1 cellular context compared by ENCODE assay signal in the genomic region with DNA sequence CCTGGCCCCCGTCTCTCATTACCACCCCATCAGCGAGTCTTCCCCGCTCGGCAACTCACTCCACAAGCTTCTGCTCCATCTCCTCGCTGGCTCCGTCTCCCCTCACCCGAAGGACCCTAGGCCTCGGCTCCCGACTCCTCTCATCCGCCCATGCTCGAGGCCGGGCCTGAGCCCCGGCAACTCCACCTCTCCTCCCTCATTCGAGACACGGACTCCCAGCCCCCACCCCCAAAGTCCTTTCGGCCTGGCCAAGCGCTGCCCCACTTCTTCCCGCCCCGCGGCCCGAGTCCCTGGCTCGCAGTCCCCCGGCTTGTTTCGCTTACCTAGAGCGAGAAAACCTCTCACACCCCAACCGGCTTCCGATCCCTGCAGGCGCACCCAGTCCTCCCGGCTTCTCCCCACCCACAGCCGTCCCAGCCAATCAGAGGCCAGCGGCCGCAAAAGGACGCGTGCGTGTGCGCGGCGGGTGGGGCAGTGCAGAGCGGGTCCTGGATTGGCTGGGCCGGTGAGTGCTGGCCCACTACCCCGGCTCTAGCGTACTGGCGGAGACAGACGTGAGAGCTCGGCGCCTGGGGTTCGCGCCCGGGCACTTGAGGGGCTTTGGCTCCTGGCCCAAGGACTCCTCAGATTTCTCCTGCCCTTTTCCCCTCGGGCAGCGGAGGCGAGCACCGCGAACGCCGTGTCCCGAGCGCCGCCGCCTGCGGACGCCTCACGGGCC.
A peak's percentile ranks its signal among the peaks of the same experiment; 100 is the strongest.
TF ChIP-seq lines count a peak whose summit lies in the region.

Gene HIGD1A, minus strand, starts transcription at position 378 of the 718 bp plus-strand sequence. CDS start 10,237 bp downstream, outside the sequence.

TF ChIP-seq in HepG2, 621 proteins besides CTCF, POLR2A, EP300 and RAD21 (continued from another document and continues in another):
- TF ChIP-seq ZNF652 (CRISPR knock-in tag; IDR thresholded peaks at IDR 0.05; ENCODE audit: borderline replicate concordance, low read depth) (no peak), TGIF2 (CRISPR knock-in tag; IDR thresholded peaks at IDR 0.05) (no peak; the same call in 1 of the 2 replicates), ARNT (IDR thresholded peaks at IDR 0.05) (no peak), TCF7L2 (IDR thresholded peaks at IDR 0.05; ENCODE audit: low read depth, low read length) (no peak), NBN (conservative IDR thresholded peaks at IDR 0.05) (no peak), SRSF4 (IDR thresholded peaks at IDR 0.05; ENCODE audit: low read depth, low read length, poor library complexity, severe bottlenecking) (no peak), ZNF691 (CRISPR knock-in tag; IDR thresholded peaks at IDR 0.05; ENCODE audit: borderline replicate concordance, low read depth) (0 out of 2 replicates have a peak, but pooled peaks have one; percentile 17), ZNF501 (CRISPR knock-in tag; IDR thresholded peaks at IDR 0.05) (peak; percentile 67), CHD4 (IDR thresholded peaks at IDR 0.05; ENCODE audit: borderline replicate concordance, low read length) (no peak), MXD4 (CRISPR knock-in tag; IDR thresholded peaks at IDR 0.05) (no peak), ZSCAN21 (CRISPR knock-in tag; IDR thresholded peaks at IDR 0.05; ENCODE audit: borderline replicate concordance) (peak; percentile 77), MATR3 (CRISPR knock-in tag; IDR thresholded peaks at IDR 0.05) (no peak), FOXO1 (CRISPR knock-in tag; IDR thresholded peaks at IDR 0.05) (no peak), PBX2 (CRISPR knock-in tag; IDR thresholded peaks at IDR 0.05) (no peak), SMARCE1 (IDR thresholded peaks at IDR 0.05; ENCODE audit: borderline replicate concordance) (no peak), YEATS2 (CRISPR knock-in tag; IDR thresholded peaks at IDR 0.05; ENCODE audit: borderline replicate concordance) (peak; percentile 71; the same call in 1 of the 2 replicates), KAT7 (CRISPR knock-in tag; IDR thresholded peaks at IDR 0.05; ENCODE audit: borderline replicate concordance) (peak; percentile 83; the same call in 1 of the 2 replicates), PRDM15 (CRISPR knock-in tag; IDR thresholded peaks at IDR 0.05) (peak; percentile 52), TBP (CRISPR knock-in tag; IDR thresholded peaks at IDR 0.05) (no peak), MZF1 (CRISPR knock-in tag; IDR thresholded peaks at IDR 0.05; ENCODE audit: borderline replicate concordance) (no peak), ZNF431 (CRISPR knock-in tag; IDR thresholded peaks at IDR 0.05; ENCODE audit: borderline replicate concordance, low read depth) (no peak; the same call in 1 of the 2 replicates), KLF11 (CRISPR knock-in tag; IDR thresholded peaks at IDR 0.05) (peak; percentile 47; the same call in 1 of the 2 replicates), ZNF841 (CRISPR knock-in tag; IDR thresholded peaks at IDR 0.05; ENCODE audit: borderline replicate concordance) (peak; percentile 29; the same call in 1 of the 2 replicates), HOXD1 (CRISPR knock-in tag; IDR thresholded peaks at IDR 0.05) (peak; percentile 49; the same call in 1 of the 2 replicates), HNF1B (CRISPR knock-in tag; IDR thresholded peaks at IDR 0.05) (peak; percentile 73), SP1 (IDR thresholded peaks at IDR 0.05) (no peak), SP1 (CRISPR knock-in tag; IDR thresholded peaks at IDR 0.05) (peak; percentile 28; the same call in 1 of the 2 replicates), THYN1 (CRISPR knock-in tag; IDR thresholded peaks at IDR 0.05; ENCODE audit: borderline replicate concordance, low read depth) (peak; percentile 57; the same call in 1 of the 2 replicates), ATM (IDR thresholded peaks at IDR 0.05; ENCODE audit: borderline replicate concordance) (no peak), SRY (CRISPR knock-in tag; IDR thresholded peaks at IDR 0.05) (peak; percentile 90; the same call in 1 of the 2 replicates), ZNF430 (CRISPR knock-in tag; IDR thresholded peaks at IDR 0.05) (peak; percentile 92; the same call in 1 of the 2 replicates), NFRKB (IDR thresholded peaks at IDR 0.05) (no peak), HMGA1 (CRISPR knock-in tag; conservative IDR thresholded peaks at IDR 0.05) (no peak), SIX1 (CRISPR knock-in tag; IDR thresholded peaks at IDR 0.05; ENCODE audit: borderline replicate concordance) (no peak), ZNF589 (CRISPR knock-in tag; conservative IDR thresholded peaks at IDR 0.05) (no peak; the same call in 1 of the 2 replicates), ZNF609 (CRISPR knock-in tag; IDR thresholded peaks at IDR 0.05; ENCODE audit: borderline replicate concordance) (no peak; the same call in 1 of the 2 replicates), HNRNPK (IDR thresholded peaks at IDR 0.05; ENCODE audit: low read depth, low read length, poor library complexity, severe bottlenecking) (peak; percentile 60), FLYWCH1 (CRISPR knock-in tag; IDR thresholded peaks at IDR 0.05) (no peak)
- TF ChIP-seq, protein P1, sequence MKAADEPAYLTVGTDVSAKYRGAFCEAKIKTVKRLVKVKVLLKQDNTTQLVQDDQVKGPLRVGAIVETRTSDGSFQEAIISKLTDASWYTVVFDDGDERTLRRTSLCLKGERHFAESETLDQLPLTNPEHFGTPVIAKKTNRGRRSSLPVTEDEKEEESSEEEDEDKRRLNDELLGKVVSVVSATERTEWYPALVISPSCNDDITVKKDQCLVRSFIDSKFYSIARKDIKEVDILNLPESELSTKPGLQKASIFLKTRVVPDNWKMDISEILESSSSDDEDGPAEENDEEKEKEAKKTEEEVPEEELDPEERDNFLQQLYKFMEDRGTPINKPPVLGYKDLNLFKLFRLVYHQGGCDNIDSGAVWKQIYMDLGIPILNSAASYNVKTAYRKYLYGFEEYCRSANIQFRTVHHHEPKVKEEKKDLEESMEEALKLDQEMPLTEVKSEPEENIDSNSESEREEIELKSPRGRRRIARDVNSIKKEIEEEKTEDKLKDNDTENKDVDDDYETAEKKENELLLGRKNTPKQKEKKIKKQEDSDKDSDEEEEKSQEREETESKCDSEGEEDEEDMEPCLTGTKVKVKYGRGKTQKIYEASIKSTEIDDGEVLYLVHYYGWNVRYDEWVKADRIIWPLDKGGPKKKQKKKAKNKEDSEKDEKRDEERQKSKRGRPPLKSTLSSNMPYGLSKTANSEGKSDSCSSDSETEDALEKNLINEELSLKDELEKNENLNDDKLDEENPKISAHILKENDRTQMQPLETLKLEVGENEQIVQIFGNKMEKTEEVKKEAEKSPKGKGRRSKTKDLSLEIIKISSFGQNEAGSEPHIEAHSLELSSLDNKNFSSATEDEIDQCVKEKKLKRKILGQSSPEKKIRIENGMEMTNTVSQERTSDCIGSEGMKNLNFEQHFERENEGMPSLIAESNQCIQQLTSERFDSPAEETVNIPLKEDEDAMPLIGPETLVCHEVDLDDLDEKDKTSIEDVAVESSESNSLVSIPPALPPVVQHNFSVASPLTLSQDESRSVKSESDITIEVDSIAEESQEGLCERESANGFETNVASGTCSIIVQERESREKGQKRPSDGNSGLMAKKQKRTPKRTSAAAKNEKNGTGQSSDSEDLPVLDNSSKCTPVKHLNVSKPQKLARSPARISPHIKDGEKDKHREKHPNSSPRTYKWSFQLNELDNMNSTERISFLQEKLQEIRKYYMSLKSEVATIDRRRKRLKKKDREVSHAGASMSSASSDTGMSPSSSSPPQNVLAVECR (CRISPR knock-in tag; IDR thresholded peaks at IDR 0.05; ENCODE audit: borderline replicate concordance): peak; percentile 74; the same call in 1 of the 2 replicates
- TF ChIP-seq, protein P2, sequence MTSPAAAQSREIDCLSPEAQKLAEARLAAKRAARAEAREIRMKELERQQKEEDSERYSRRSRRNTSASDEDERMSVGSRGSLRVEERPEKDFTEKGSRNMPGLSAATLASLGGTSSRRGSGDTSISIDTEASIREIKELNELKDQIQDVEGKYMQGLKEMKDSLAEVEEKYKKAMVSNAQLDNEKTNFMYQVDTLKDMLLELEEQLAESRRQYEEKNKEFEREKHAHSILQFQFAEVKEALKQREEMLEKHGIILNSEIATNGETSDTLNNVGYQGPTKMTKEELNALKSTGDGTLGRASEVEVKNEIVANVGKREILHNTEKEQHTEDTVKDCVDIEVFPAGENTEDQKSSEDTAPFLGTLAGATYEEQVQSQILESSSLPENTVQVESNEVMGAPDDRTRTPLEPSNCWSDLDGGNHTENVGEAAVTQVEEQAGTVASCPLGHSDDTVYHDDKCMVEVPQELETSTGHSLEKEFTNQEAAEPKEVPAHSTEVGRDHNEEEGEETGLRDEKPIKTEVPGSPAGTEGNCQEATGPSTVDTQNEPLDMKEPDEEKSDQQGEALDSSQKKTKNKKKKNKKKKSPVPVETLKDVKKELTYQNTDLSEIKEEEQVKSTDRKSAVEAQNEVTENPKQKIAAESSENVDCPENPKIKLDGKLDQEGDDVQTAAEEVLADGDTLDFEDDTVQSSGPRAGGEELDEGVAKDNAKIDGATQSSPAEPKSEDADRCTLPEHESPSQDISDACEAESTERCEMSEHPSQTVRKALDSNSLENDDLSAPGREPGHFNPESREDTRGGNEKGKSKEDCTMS (CRISPR knock-in tag; conservative IDR thresholded peaks at IDR 0.05): no peak
